In genomic region chr2:138086556-138086955, GRCh38 we compare ENCODE assay signal across 19 cellular contexts.
DNase-seq lines count a peak whose midpoint lies in the region; ATAC-seq, FAIRE-seq and TF ChIP-seq lines count a peak whose summit lies in the region.
"Had no signal": no experiment of that assay in that cellular context is flagged by ENCODE, and none has a peak within 500 bp of the region (broad histone marks: within the 10 kb centered on the region; RNA-seq: fewer than 3 reads in every experiment).

No MANE protein-coding gene starts in this region.

- H4K20me1 ChIP-seq in K562 (replicated peaks; ENCODE audit: control insufficient read depth, insufficient read depth, low read length), result no peaks in the 10 kb centered on the region

- no TSS peak for BruUV-seq in K562 (replicated peaks; lab: Mats Ljungman, UMichigan)

- no peaks in the 10 kb centered on the region for H3K9me3 ChIP-seq in K562 (replicated peaks; ENCODE audit: control insufficient read depth, insufficient read depth, low read depth, low read length)

- POLR2A ChIA-PET in K562 (lab: Yijun Ruan, JAX), result no interaction called here

- TF ChIP-seq EP300 in K562 (IDR thresholded peaks at IDR 0.05; ENCODE audit: low read length), result no peak

- no peaks in the 10 kb centered on the region for H3K27me3 ChIP-seq in K562 (ENCODE audit: control insufficient read depth in 2 of 2, insufficient read depth in 2 of 2, low read length in 2 of 2)
- H3K27me3 ChIP-seq: hepatocyte had no signal

- no peak for TF ChIP-seq POLR2A in K562 (conservative IDR thresholded peaks at IDR 0.05)

- FAIRE-seq in K562 (lab: Jason Lieb, UNC), result no peak
- FAIRE-seq: GM19239 had no signal

- intact Hi-C loops in K562 (cut with micrococcal nuclease) (no loop called here), sciatic nerve (cut with DNase I) (no loop called here)

- no peaks in the 10 kb centered on the region for H3K9me3 Mint-ChIP-seq in endothelial cell (ENCODE audit: unreplicated experiment)
- H3K9me3 Mint-ChIP-seq: T-helper 2 cell treated with Interferon-gamma antibody and Interleukin-4, amounts not matched to agents 5 μg/mL and 100 μg/mL, for 36 hours had no signal

- no peak overlapping the region for H3K27ac ChIP-seq in K562 (ENCODE audit: extremely low read depth, low read depth, low read length)
- H3K27ac ChIP-seq: hepatocyte had no signal

- TF ChIP-seq RAD21 in K562 (CRISPR knock-in tag; conservative IDR thresholded peaks at IDR 0.05 in 1 of 2, IDR thresholded peaks at IDR 0.05 in 1 of 2), result no peak

- no peaks in the 10 kb centered on the region for H3K27me3 Mint-ChIP-seq in endothelial cell (ENCODE audit: unreplicated experiment)

- H3K27ac Mint-ChIP-seq in endothelial cell (ENCODE audit: unreplicated experiment), result no peak overlapping the region
- H3K27ac Mint-ChIP-seq: T-helper 2 cell treated with Interferon-gamma antibody and Interleukin-4, amounts not matched to agents 5 μg/mL and 100 μg/mL, for 36 hours had no signal

- TF ChIP-seq CTCF in K562 (IDR thresholded peaks at IDR 0.05 in 2 of 3, conservative IDR thresholded peaks at IDR 0.05 in 1 of 3; ENCODE audit: insufficient read depth in 2 of 3, low read depth in 1 of 3, low read length in 3 of 3) (no peak), endothelial cell (IDR thresholded peaks at IDR 0.05; ENCODE audit: unreplicated experiment) (no peak)

- H3K4me3 ChIP-seq in K562, result no peak overlapping the region
- H3K4me3 ChIP-seq: hepatocyte had no signal

- no peaks in the 10 kb centered on the region for H3K36me3 ChIP-seq in K562 (ENCODE audit: control insufficient read depth, insufficient read depth, low read length)

- H3K4me1 ChIP-seq in K562 (replicated peaks in 1 of 2; ENCODE audit: control insufficient read depth in 2 of 2, insufficient read depth in 2 of 2, low read length in 2 of 2), result peaks cover 0 to 8% of the 10 kb centered on the region in 2 experiments; a peak in 2 of 5 replicates

- H3K79me2 ChIP-seq in K562 (ENCODE audit: control insufficient read depth, insufficient read depth, low read length), result no peaks in the 10 kb centered on the region
- H3K79me2 ChIP-seq: hepatocyte had no signal

- H3K4me2 ChIP-seq in K562 (ENCODE audit: insufficient read depth, low read length), result no peak overlapping the region
- H3K4me2 ChIP-seq: hepatocyte had no signal

- H2AFZ ChIP-seq in K562 (ENCODE audit: low read depth, low read length), result no peak overlapping the region
- H2AFZ ChIP-seq: hepatocyte had no signal

- in situ Hi-C loops in K562 (cut with MboI), result loop anchor here (5.0 kb wide), 1 partner anchor 139 kb away; no protein-coding TSS in a partner anchor

- no peak overlapping the region for H3K4me3 Mint-ChIP-seq in endothelial cell (ENCODE audit: unreplicated experiment)
- H3K4me3 Mint-ChIP-seq: T-helper 2 cell treated with Interferon-gamma antibody and Interleukin-4, amounts not matched to agents 5 μg/mL and 100 μg/mL, for 36 hours had no signal

- no peaks in the 10 kb centered on the region for H3K36me3 Mint-ChIP-seq in endothelial cell (ENCODE audit: low read depth, unreplicated experiment)

- DNase-seq in DMS 273 (lab: John Stamatoyannopoulos, UW; ENCODE audit: unreplicated experiment) (peak; percentile 78), HCEC 1CT (peak; percentile 25), K562 (ENCODE audit: extremely low read depth in 1 of 4, low spot score in 3 of 4) (no peak), inferior parietal cortex (ENCODE audit: extremely low spot score) (peak; percentile 40), sciatic nerve (ENCODE audit: low spot score) (no peak), endothelial cell (ENCODE audit: low spot score) (no peak)
- DNase-seq: amygdala, cortex of kidney, DMS153, left cardiac atrium, NCI-H1048, NCI-H2227 treated with DMSO at 0.1 percent for 48 hours, SIG-M5 had no signal

- no peak for ATAC-seq in K562
- ATAC-seq in sciatic nerve, result no peak
- ATAC-seq in GM21529 (IDR thresholded peaks at IDR 0.05; ENCODE audit: unreplicated experiment), result no peak
- ATAC-seq in HG03159 (IDR thresholded peaks at IDR 0.05; ENCODE audit: unreplicated experiment), result no peak
- ATAC-seq: activated CD4-positive, CD25-positive, alpha-beta regulatory T cell treated with anti-CD3 and anti-CD28 coated beads, Interleukin-2, amount 50 U/mL, for 24 hours had no signal

- CTCF ChIA-PET in K562 (lab: Yijun Ruan, JAX; ENCODE audit: low intra/inter-chr PET ratio), result no interaction called here

- H3K4me1 Mint-ChIP-seq in endothelial cell (ENCODE audit: unreplicated experiment), result no peaks in the 10 kb centered on the region

- no peak overlapping the region for H3K9ac ChIP-seq in K562 (ENCODE audit: insufficient read depth in 1 of 2, low read depth in 2 of 2, low read length in 2 of 2)

- no peaks in the 10 kb centered on the region for H3K9me1 ChIP-seq in K562 (ENCODE audit: control insufficient read depth, insufficient read depth, low read length)

TF ChIP-seq in K562, 482 proteins besides CTCF, POLR2A, EP300 and RAD21:
- no peak for TF ChIP-seq ZNF311 (CRISPR knock-in tag; IDR thresholded peaks at IDR 0.05)
- TF ChIP-seq ATF3 (IDR thresholded peaks at IDR 0.05), result 0 out of 2 replicates have a peak, but pooled peaks have one; percentile 42
- TF ChIP-seq ATF3 (CRISPR knock-in tag; conservative IDR thresholded peaks at IDR 0.05), result no peak

Comparison
In these comparisons a context has a peak if more than half of its experiments do, and no peak if none do; other contexts are left out.
1. DNase-seq: peak in DMS 273 (single experiment), HCEC 1CT (single experiment) and inferior parietal cortex (single experiment); none in K562 (0 of 4), sciatic nerve (single experiment) and endothelial cell (single experiment).